15 cellular contexts compared by ENCODE assay signal in genomic region chr2:25977768-25978167, GRCh38. TPM values are rescaled to one million over a fixed set of nuclear protein-coding genes. Genes with fewer than 3 reads are reported as not detected.
DNase-seq lines count a peak whose midpoint lies in the region; ATAC-seq, FAIRE-seq and TF ChIP-seq lines count a peak whose summit lies in the region.
"Had no signal": no experiment of that assay in that cellular context is flagged by ENCODE, and none has a peak within 500 bp of the region (broad histone marks: within the 10 kb centered on the region; RNA-seq: fewer than 3 reads in every experiment).

No MANE protein-coding gene starts in this region.

- H3K79me2 ChIP-seq in astrocyte (ENCODE audit: insufficient read depth, low read length) (peaks cover 68% of the 10 kb centered on the region), HepG2 (ENCODE audit: insufficient read depth, low read length) (no peaks in the 10 kb centered on the region)

- in situ Hi-C loops in HepG2 (cut with HindIII; ENCODE audit: extremely low pct_ligation_motif_present, low pct_unique_long_range_greater_than_20kb): loop anchor here (25.0 kb wide), 1 partner anchor 360 kb away; the partner anchor contains the start of genes ADGRF3 and SELENOI

- peak overlapping the region; percentile 36 for H3K4me3 Mint-ChIP-seq in astrocyte (ENCODE audit: unreplicated experiment)
- H3K4me3 Mint-ChIP-seq in activated T-helper 17 cell treated with anti-CD3 and anti-CD28 coated beads, Interleukin-2, amount 50 U/mL, for 72 hours: no peak overlapping the region
- H3K4me3 Mint-ChIP-seq: effector memory CD8-positive, alpha-beta T cell had no signal

- peak overlapping the region; percentile 11 for H3K4me3 ChIP-seq in A673 (ENCODE audit: low read depth, low read length, poor library complexity, severe bottlenecking)
- H3K4me3 ChIP-seq in astrocyte (ENCODE audit: insufficient read depth, low read depth, low read length): peak overlapping the region; percentile 26
- no peak overlapping the region for H3K4me3 ChIP-seq in HepG2 (replicated peaks in 1 of 3; ENCODE audit: insufficient read depth in 1 of 3, low read depth in 2 of 3, low read length in 3 of 3)
- H3K4me3 ChIP-seq: Peyer's patch, testis had no signal

- peaks cover 24% of the 10 kb centered on the region for H3K36me3 Mint-ChIP-seq in astrocyte (ENCODE audit: low read depth, unreplicated experiment)
- H3K36me3 Mint-ChIP-seq in activated T-helper 17 cell treated with anti-CD3 and anti-CD28 coated beads, Interleukin-2, amount 50 U/mL, for 72 hours (ENCODE audit: low read depth): no peaks in the 10 kb centered on the region

- no peaks in the 10 kb centered on the region for H3K27me3 Mint-ChIP-seq in astrocyte (ENCODE audit: low read depth, unreplicated experiment)
- H3K27me3 Mint-ChIP-seq in activated T-helper 17 cell treated with anti-CD3 and anti-CD28 coated beads, Interleukin-2, amount 50 U/mL, for 72 hours: no peaks in the 10 kb centered on the region
- H3K27me3 Mint-ChIP-seq: effector memory CD8-positive, alpha-beta T cell had no signal

- 88% methylated on average over 3 of the region's 3 CpGs for WGBS in HepG2 (ENCODE audit: low lambda C conversion rate)

- H2AFZ ChIP-seq in astrocyte (ENCODE audit: low read depth, low read length): no peak overlapping the region
- no peak overlapping the region for H2AFZ ChIP-seq in HepG2 (ENCODE audit: low read length)

- H4K20me1 ChIP-seq in astrocyte (ENCODE audit: insufficient read depth, low read length) (peaks cover 25% of the 10 kb centered on the region), HepG2 (ENCODE audit: insufficient read depth, low read length) (no peaks in the 10 kb centered on the region)

- no peak for DNase-seq in A673 (ENCODE audit: low spot score)
- DNase-seq in HS-5 (ENCODE audit: low read depth): peak; percentile 56
- peak; percentile 46 for DNase-seq in astrocyte (ENCODE audit: low read depth)
- DNase-seq in HepG2 (ENCODE audit: low spot score): peak; percentile 53
- no peak for DNase-seq in SKM-1 (lab: John Stamatoyannopoulos, UW; ENCODE audit: unreplicated experiment)
- no peak for DNase-seq in GM19239 (ENCODE audit: insufficient read length, low spot score)
- DNase-seq: activated CD8-positive, alpha-beta memory T cell treated with anti-CD3 and anti-CD28 coated beads, Interleukin-2, amount 50 U/mL, for 48 hours; effector memory CD8-positive, alpha-beta T cell; hippocampal formation; NCI-H2081; Peyer's patch; testis had no signal

- FAIRE-seq in astrocyte (lab: Jason Lieb, UNC) (no peak), HepG2 (lab: Jason Lieb, UNC) (no peak), GM19239 (lab: Jason Lieb, UNC) (no peak)
- FAIRE-seq: G401.6 had no signal

- POLR2A ChIA-PET in A673 (lab: Charles Lee; ENCODE audit: low non-redundant PET) (no interaction called here), HepG2 (lab: Yijun Ruan, JAX) (no interaction called here)

- peak overlapping the region; percentile 84 for H3K4me2 ChIP-seq in astrocyte (ENCODE audit: low read length)
- no peak overlapping the region for H3K4me2 ChIP-seq in HepG2 (ENCODE audit: low read depth, low read length)

- peaks cover 45% of the 10 kb centered on the region for H3K4me1 Mint-ChIP-seq in astrocyte (ENCODE audit: low read depth, unreplicated experiment)
- no peaks in the 10 kb centered on the region for H3K4me1 Mint-ChIP-seq in activated T-helper 17 cell treated with anti-CD3 and anti-CD28 coated beads, Interleukin-2, amount 50 U/mL, for 72 hours

- peaks cover 42% of the 10 kb centered on the region for H3K4me1 ChIP-seq in A673 (ENCODE audit: insufficient read depth, low read length, poor library complexity, severe bottlenecking)
- peaks cover 45% of the 10 kb centered on the region for H3K4me1 ChIP-seq in astrocyte (ENCODE audit: insufficient read depth, low read length)
- peaks cover 48% of the 10 kb centered on the region for H3K4me1 ChIP-seq in HepG2 (ENCODE audit: insufficient read depth, low read length)

- H3K9me3 Mint-ChIP-seq in astrocyte (ENCODE audit: unreplicated experiment): no peaks in the 10 kb centered on the region
- no peaks in the 10 kb centered on the region for H3K9me3 Mint-ChIP-seq in activated T-helper 17 cell treated with anti-CD3 and anti-CD28 coated beads, Interleukin-2, amount 50 U/mL, for 72 hours
- H3K9me3 Mint-ChIP-seq: effector memory CD8-positive, alpha-beta T cell had no signal

- ATAC-seq in HepG2 (no peak), GM19035 (IDR thresholded peaks at IDR 0.05; ENCODE audit: unreplicated experiment) (no peak)
- ATAC-seq in activated T-helper 17 cell treated with anti-CD3 and anti-CD28 coated beads, Interleukin-2, amount 50 U/mL, for 72 hours (replicated peaks): no peak
- ATAC-seq: effector memory CD8-positive, alpha-beta T cell had no signal

- no peak for TF ChIP-seq RAD21 in HepG2 (CRISPR knock-in tag; IDR thresholded peaks at IDR 0.05)

- CTCF ChIA-PET in A673 (lab: Charles Lee) (no interaction called here), HepG2 (lab: Yijun Ruan, JAX; ENCODE audit: low intra/inter-chr PET ratio, low total read pairs) (no interaction called here)

- H3K9me3 ChIP-seq in A673 (ENCODE audit: low read depth, low read length, poor library complexity, severe bottlenecking): no peaks in the 10 kb centered on the region
- no peaks in the 10 kb centered on the region for H3K9me3 ChIP-seq in astrocyte (ENCODE audit: insufficient read depth, low read depth, low read length)
- H3K9me3 ChIP-seq in HepG2 (ENCODE audit: low read length): no peaks in the 10 kb centered on the region
- H3K9me3 ChIP-seq: Peyer's patch, testis had no signal

- H3K27ac Mint-ChIP-seq in astrocyte (ENCODE audit: unreplicated experiment): peak overlapping the region; percentile 87
- H3K27ac Mint-ChIP-seq in activated T-helper 17 cell treated with anti-CD3 and anti-CD28 coated beads, Interleukin-2, amount 50 U/mL, for 72 hours: no peak overlapping the region

- no peak for TF ChIP-seq POLR2A in HepG2 (IDR thresholded peaks at IDR 0.05; ENCODE audit: insufficient read depth in 1 of 2, low read depth in 2 of 2, low read length in 2 of 2)

- H3K9ac ChIP-seq in astrocyte (ENCODE audit: low read length) (peak overlapping the region; percentile 47), HepG2 (ENCODE audit: insufficient read depth, low read depth, low read length) (no peak overlapping the region)

- intact Hi-C loops in A673 (cut with micrococcal nuclease; ENCODE audit: unreplicated experiment): no loop called here
- intact Hi-C loops in HepG2 (cut with micrococcal nuclease; ENCODE audit: unreplicated experiment): no loop called here

- peaks cover 5% of the 10 kb centered on the region for H3K36me3 ChIP-seq in A673 (ENCODE audit: insufficient read depth, low read length, poor library complexity, severe bottlenecking)
- H3K36me3 ChIP-seq in astrocyte (ENCODE audit: insufficient read depth, low read length): no peaks in the 10 kb centered on the region
- no peaks in the 10 kb centered on the region for H3K36me3 ChIP-seq in HepG2 (replicated peaks in 1 of 2; ENCODE audit: control insufficient read depth in 1 of 2, insufficient read depth in 2 of 2, low read length in 2 of 2)
- H3K36me3 ChIP-seq: Peyer's patch had no signal

- H3K27ac ChIP-seq in A673 (ENCODE audit: low read depth, low read length, poor library complexity, severe bottlenecking) (no peak overlapping the region), astrocyte (ENCODE audit: low read depth, low read length) (peak overlapping the region; percentile 76), HepG2 (ENCODE audit: extremely low read length, insufficient read depth, low read length) (no peak overlapping the region)
- H3K27ac ChIP-seq: Peyer's patch, testis had no signal

- H3K27me3 ChIP-seq in A673 (replicated peaks; ENCODE audit: insufficient read depth, low read depth, low read length, poor library complexity) (no peaks in the 10 kb centered on the region), astrocyte (ENCODE audit: insufficient read depth, low read length) (no peaks in the 10 kb centered on the region), HepG2 (ENCODE audit: control insufficient read depth in 1 of 2, insufficient read depth in 2 of 2, low read length in 2 of 2) (no peaks in the 10 kb centered on the region)
- H3K27me3 ChIP-seq: Peyer's patch, testis had no signal

- BruUV-seq in A673 (replicated peaks; lab: Mats Ljungman, UMichigan) (no TSS peak), HepG2 (replicated peaks; lab: Mats Ljungman, UMichigan) (no TSS peak)

- TF ChIP-seq CTCF in A673 (conservative IDR thresholded peaks at IDR 0.05; ENCODE audit: low read depth, low read length) (no peak), astrocyte (IDR thresholded peaks at IDR 0.05; ENCODE audit: insufficient read depth, low read depth, low read length) (no peak), HepG2 (CRISPR knock-in tag; IDR thresholded peaks at IDR 0.05) (no peak)

- no peak for TF ChIP-seq EP300 in HepG2 (IDR thresholded peaks at IDR 0.05; ENCODE audit: low read depth in 2 of 2, low read length in 2 of 2)
- no peak for TF ChIP-seq EP300 in HepG2 (CRISPR knock-in tag; IDR thresholded peaks at IDR 0.05; ENCODE audit: borderline replicate concordance)

RNA-seq across cellular contexts. Expression of gene KIF3C, which starts 4.5 kb away (rescaled TPM):
- total RNA-seq in A673 (2021) (39.5 and 46.2 TPM in 2 replicates), astrocyte (37.6 and 38.7 TPM in 2 replicates), HepG2 (2016; rRNA removed; fragmentation: Illumina TruSeq; extraction: Trizol) (3.4 and 3.6 TPM in 2 replicates)
- total RNA-seq in HepG2 (2016; cell fraction: cytosol; rRNA removed; fragmentation: Illumina TruSeq; extraction: Trizol; ENCODE audit: low read depth): 2.6 and 3.1 TPM in 2 replicates
- total RNA-seq in HepG2 (2016; cell fraction: insoluble cytoplasmic fraction; rRNA removed; fragmentation: Illumina TruSeq; extraction: Trizol): 3.3 and 4.2 TPM in 2 replicates
- 6.0 and 7.0 TPM in 2 replicates for total RNA-seq in HepG2 (2016; cell fraction: membrane; rRNA removed; fragmentation: Illumina TruSeq; extraction: Trizol)
- total RNA-seq in HepG2 (2016; cell fraction: nucleus; rRNA removed; fragmentation: Illumina TruSeq; extraction: Trizol): 3.7 TPM in 2 replicates
- 4.8 and 4.9 TPM in 2 replicates for polyA plus RNA-seq in HepG2 (2011; rRNA removed)
- polyA plus RNA-seq in HepG2 (2011; cell fraction: cytosol; rRNA removed): 3.8 and 4.0 TPM in 2 replicates
- 3.6 and 4.6 TPM in 2 replicates for polyA plus RNA-seq in HepG2 (2011; cell fraction: nucleus; rRNA removed)
- 7.3 and 11.4 TPM in 2 replicates for polyA plus RNA-seq in HepG2 (2012)
- 2.1 and 2.7 TPM in 2 replicates for polyA plus RNA-seq in HepG2 (2016; cell fraction: cytosol; fragmentation: Illumina TruSeq; extraction: Trizol; ENCODE audit: low read depth)
- polyA plus RNA-seq in HepG2 (2016; cell fraction: insoluble cytoplasmic fraction; fragmentation: Illumina TruSeq; extraction: Trizol; ENCODE audit: low read depth): 3.7 and 4.9 TPM in 2 replicates
- polyA plus RNA-seq in HepG2 (2016; cell fraction: membrane; fragmentation: Illumina TruSeq; extraction: Trizol; ENCODE audit: low read depth): 6.1 and 6.3 TPM in 2 replicates
- polyA plus RNA-seq in HepG2 (2016; cell fraction: nucleus; fragmentation: Illumina TruSeq; extraction: Trizol; ENCODE audit: insufficient read depth, low read depth): 4.6 and 4.7 TPM in 2 replicates
- polyA minus RNA-seq in HepG2 (2011; rRNA and poly(A)+ RNA removed; ENCODE audit: low replicate concordance): 2.6 and 8.0 TPM in 2 replicates
- polyA minus RNA-seq in HepG2 (2011; cell fraction: cytosol; rRNA and poly(A)+ RNA removed): 3.7 and 5.7 TPM in 2 replicates
- 5.5 and 7.8 TPM in 2 replicates for polyA minus RNA-seq in HepG2 (2011; cell fraction: nucleus; rRNA and poly(A)+ RNA removed)
- 1 to 10 TPM; 3.0 to 3.4 TPM for total RNA-seq in activated T-helper 17 cell treated with anti-CD3 and anti-CD28 coated beads, Interleukin-2, amount 50 U/mL, for 72 hours

RNA-seq across cellular contexts. Expression of gene RAB10, which starts 56.1 kb away (rescaled TPM):
- total RNA-seq in A673 (2021) (135 and 140 TPM in 2 replicates), astrocyte (174 and 192 TPM in 2 replicates), HepG2 (2016; rRNA removed; fragmentation: Illumina TruSeq; extraction: Trizol) (106 and 120 TPM in 2 replicates)
- 19.3 and 24.2 TPM in 2 replicates for total RNA-seq in HepG2 (2016; cell fraction: cytosol; rRNA removed; fragmentation: Illumina TruSeq; extraction: Trizol; ENCODE audit: low read depth)
- 113 and 116 TPM in 2 replicates for total RNA-seq in HepG2 (2016; cell fraction: insoluble cytoplasmic fraction; rRNA removed; fragmentation: Illumina TruSeq; extraction: Trizol)
- total RNA-seq in HepG2 (2016; cell fraction: membrane; rRNA removed; fragmentation: Illumina TruSeq; extraction: Trizol): 40.0 and 43.5 TPM in 2 replicates
- 72.2 and 76.5 TPM in 2 replicates for total RNA-seq in HepG2 (2016; cell fraction: nucleus; rRNA removed; fragmentation: Illumina TruSeq; extraction: Trizol)
- polyA plus RNA-seq in HepG2 (2011; rRNA removed): 39.0 and 48.2 TPM in 2 replicates
- 33.3 and 40.9 TPM in 2 replicates for polyA plus RNA-seq in HepG2 (2011; cell fraction: cytosol; rRNA removed)
- 28.6 and 31.9 TPM in 2 replicates for polyA plus RNA-seq in HepG2 (2011; cell fraction: nucleus; rRNA removed)
- polyA plus RNA-seq in HepG2 (2012): 98.5 and 102 TPM in 2 replicates
- 18.0 and 27.8 TPM in 2 replicates for polyA plus RNA-seq in HepG2 (2016; cell fraction: cytosol; fragmentation: Illumina TruSeq; extraction: Trizol; ENCODE audit: low read depth)
- 113 and 118 TPM in 2 replicates for polyA plus RNA-seq in HepG2 (2016; cell fraction: insoluble cytoplasmic fraction; fragmentation: Illumina TruSeq; extraction: Trizol; ENCODE audit: low read depth)
- polyA plus RNA-seq in HepG2 (2016; cell fraction: membrane; fragmentation: Illumina TruSeq; extraction: Trizol; ENCODE audit: low read depth): 28.6 and 39.1 TPM in 2 replicates
- polyA plus RNA-seq in HepG2 (2016; cell fraction: nucleus; fragmentation: Illumina TruSeq; extraction: Trizol; ENCODE audit: insufficient read depth, low read depth): 112 and 122 TPM in 2 replicates
- 42.7 and 61.6 TPM in 2 replicates for polyA minus RNA-seq in HepG2 (2011; rRNA and poly(A)+ RNA removed; ENCODE audit: low replicate concordance)
- 82.0 and 98.0 TPM in 2 replicates for polyA minus RNA-seq in HepG2 (2011; cell fraction: cytosol; rRNA and poly(A)+ RNA removed)
- polyA minus RNA-seq in HepG2 (2011; cell fraction: nucleus; rRNA and poly(A)+ RNA removed): 46.1 and 55.2 TPM in 2 replicates
- 100 to 1,000 TPM in 1 of 2 donors, 10 to 100 TPM in 1; 68.5 to 107 TPM for total RNA-seq in activated T-helper 17 cell treated with anti-CD3 and anti-CD28 coated beads, Interleukin-2, amount 50 U/mL, for 72 hours

Comparison
In these comparisons a context has a peak if more than half of its experiments do, and no peak if none do; other contexts are left out.
1. DNase-seq: peak in HS-5 (single experiment), astrocyte (single experiment) and HepG2 (single experiment); none in A673 (single experiment), SKM-1 (single experiment) and GM19239 (single experiment).
2. H3K4me3 ChIP-seq: peak in A673 (single experiment) and astrocyte (single experiment); none in HepG2 (0 of 3).